Comparison of ENCODE assay signal across 21 cellular contexts in genomic region chr1:109812691-109813393, GRCh38. TPM values are rescaled to one million over a fixed set of nuclear protein-coding genes. Genes with fewer than 3 reads are reported as not detected.
"Had no signal": no experiment of that assay in that cellular context is flagged by ENCODE, and none has a peak within 500 bp of the region (broad histone marks: within the 10 kb centered on the region; RNA-seq: fewer than 3 reads in every experiment).

No MANE protein-coding gene starts in this region.

- H3K9me3 ChIP-seq: uterus had no signal

- H3K27ac Mint-ChIP-seq: activated B cell treated with CpG ODN at 0.5 μM for 24 hours; activated CD8-positive, alpha-beta memory T cell treated with anti-CD3 and anti-CD28 coated beads, Interleukin-2, amount 10 ng/mL, durations not matched to agents 7 days and 5 days; activated naive CD8-positive, alpha-beta T cell treated with anti-CD3 and anti-CD28 coated beads for 36 hours; nephron progenitor cell had no signal

- ATAC-seq: activated CD8-positive, alpha-beta memory T cell treated with anti-CD3 and anti-CD28 coated beads, Interleukin-2, amount 10 ng/mL, durations not matched to agents 7 days and 5 days; activated T-cell treated with anti-CD3 and anti-CD28 coated beads, Interleukin-2, amount 50 U/mL, for 4 hours; heart right ventricle had no signal

- DNase-seq: activated B cell treated with CpG ODN at 0.5 μM for 24 hours; activated CD4-positive, alpha-beta T cell treated with anti-CD3 and anti-CD28 coated beads, Interleukin-2, amount 50 U/mL, for 1 hour; activated gamma-delta T cell treated with Interleukin-2 at 50 U/mL for 16 hours; activated naive CD8-positive, alpha-beta T cell treated with anti-CD3 and anti-CD28 coated beads for 36 hours; activated T-cell treated with anti-CD3 and anti-CD28 coated beads, Interleukin-2, amount 50 U/mL, for 4 hours; anterior cingulate cortex; esophagus squamous epithelium; foreskin fibroblast; heart right ventricle; islet precursor cell; left ventricle myocardium inferior; mesendoderm; nephron progenitor cell; stimulated activated CD4-positive, alpha-beta T cell treated with anti-CD3 and anti-CD28 coated beads, Interleukin-12 subunit alpha, Interleukin-12 subunit beta, amount 100 ng/mL, for 4 hours; stimulated activated naive CD4-positive, alpha-beta T cell treated with Interleukin-2 at 50 U/mL for 16 hours; T-helper 2 cell; uterus had no signal

- FAIRE-seq: TTC549 had no signal

- H3K27ac ChIP-seq: esophagus squamous epithelium, heart right ventricle, left ventricle myocardium inferior, uterus had no signal

- H3K27me3 ChIP-seq: esophagus squamous epithelium, heart right ventricle, uterus had no signal

- H3K27me3 Mint-ChIP-seq: activated naive CD8-positive, alpha-beta T cell treated with anti-CD3 and anti-CD28 coated beads for 36 hours had no signal

- H3K4me1 ChIP-seq: uterus had no signal

- H3K4me3 ChIP-seq: esophagus squamous epithelium, heart right ventricle, left ventricle myocardium inferior, uterus had no signal

- H3K36me3 ChIP-seq: esophagus squamous epithelium, heart right ventricle, left ventricle myocardium inferior, uterus had no signal

- H3K4me3 Mint-ChIP-seq: activated B cell treated with CpG ODN at 0.5 μM for 24 hours; activated CD8-positive, alpha-beta memory T cell treated with anti-CD3 and anti-CD28 coated beads, Interleukin-2, amount 10 ng/mL, durations not matched to agents 7 days and 5 days; activated naive CD8-positive, alpha-beta T cell treated with anti-CD3 and anti-CD28 coated beads for 36 hours; activated T-cell treated with anti-CD3 and anti-CD28 coated beads, Interleukin-2, amount 50 U/mL, for 4 hours; nephron progenitor cell had no signal

RNA-seq across cellular contexts. Expression of gene EPS8L3, which starts 49.1 kb away (rescaled TPM):
- total RNA-seq: activated B cell treated with CpG ODN at 0.5 μM for 24 hours; activated CD8-positive, alpha-beta memory T cell treated with anti-CD3 and anti-CD28 coated beads, Interleukin-2, amount 10 ng/mL, durations not matched to agents 7 days and 5 days; activated naive CD8-positive, alpha-beta T cell treated with anti-CD3 and anti-CD28 coated beads for 36 hours; activated T-cell treated with anti-CD3 and anti-CD28 coated beads, Interleukin-2, amount 50 U/mL, for 4 hours; chondrocyte; osteoblast had no signal
- polyA plus RNA-seq: heart right ventricle had no signal
